8 cellular contexts compared by ENCODE assay signal in genomic region chr14:70808023-70808401, GRCh38.
DNase-seq lines count a peak whose midpoint lies in the region; ATAC-seq lines count a peak whose summit lies in the region.

No MANE protein-coding gene starts in this region.

- peak; percentile 20 for DNase-seq in DMS153 (lab: John Stamatoyannopoulos, UW)
- no peak for DNase-seq in DMS153 treated with DMSO at 0.1 percent for 48 hours (lab: John Stamatoyannopoulos, UW; ENCODE audit: unreplicated experiment)
- DNase-seq in NCI-H2171 treated with DMSO at 0.1 percent for 48 hours (lab: John Stamatoyannopoulos, UW), result peak; percentile 56
- DNase-seq in activated T-helper 1 cell treated with anti-CD3 and anti-CD28 coated beads, Interleukin-2, amount 50 U/mL, for 16 hours (ENCODE audit: low read depth in 1 of 2, low spot score in 1 of 2), result peak; percentile 21 to 39
- DNase-seq in stimulated activated CD4-positive, alpha-beta T cell treated with anti-CD3 and anti-CD28 coated beads, Interleukin-2, amount 100 ng/mL, for 24 hours, result peak; percentile 58 to 60

- no peak for ATAC-seq in GM21528 (IDR thresholded peaks at IDR 0.05; ENCODE audit: low FRiP score, unreplicated experiment)
- no peak for ATAC-seq in GM18870 (IDR thresholded peaks at IDR 0.05; ENCODE audit: unreplicated experiment)

- H3K4me3 ChIP-seq in iPS-11a (ENCODE audit: low read depth, low read length), result peak overlapping the region; percentile 42
